ENCODE assay signal across 25 cellular contexts in the genomic region with DNA sequence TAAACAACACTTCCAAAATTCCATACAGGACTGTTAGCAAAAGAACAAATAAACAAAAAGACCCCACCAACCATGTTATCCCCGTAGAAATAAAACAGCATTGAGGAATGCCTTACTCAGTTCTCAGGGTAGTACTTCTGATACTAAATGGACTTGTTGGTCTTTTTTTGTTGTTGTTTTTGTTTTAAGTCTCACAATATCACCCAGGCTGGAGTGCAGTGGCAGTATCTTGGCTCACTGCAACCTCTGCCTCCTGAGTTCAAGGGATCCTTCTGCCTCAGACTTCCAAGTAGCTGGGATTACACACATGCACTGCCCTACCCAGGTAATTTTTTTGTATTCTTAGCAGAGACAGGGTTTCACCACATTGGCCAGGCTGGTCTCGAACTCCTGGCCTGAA. TPM values are rescaled to one million over a fixed set of nuclear protein-coding genes. Genes with fewer than 3 reads are reported as not detected.
DNase-seq lines count a peak whose midpoint lies in the region; ATAC-seq, FAIRE-seq and TF ChIP-seq lines count a peak whose summit lies in the region.
"Had no signal": no experiment of that assay in that cellular context is flagged by ENCODE, and none has a peak within 500 bp of the region (broad histone marks: within the 10 kb centered on the region; RNA-seq: fewer than 3 reads in every experiment).

No MANE protein-coding gene starts in this region.

- H4K20me1 ChIP-seq in astrocyte (ENCODE audit: insufficient read depth, low read length) (peaks cover 100% of the 10 kb centered on the region), osteoblast (ENCODE audit: insufficient read depth, low read length) (peaks cover 83% of the 10 kb centered on the region)

- no peak overlapping the region for H3K9ac ChIP-seq in astrocyte (ENCODE audit: low read length)

- peaks cover 5% of the 10 kb centered on the region for H3K4me1 ChIP-seq in HEK293 (ENCODE audit: control insufficient read depth, insufficient read depth, low read length)
- H3K4me1 ChIP-seq in astrocyte (ENCODE audit: insufficient read depth, low read length), result peaks cover 15% of the 10 kb centered on the region
- H3K4me1 ChIP-seq in osteoblast (ENCODE audit: insufficient read depth, low read length), result peaks cover 27% of the 10 kb centered on the region
- peaks cover 15% of the 10 kb centered on the region; the same call in 1 of the 2 replicates for H3K4me1 ChIP-seq in Caco-2

- H3K9me3 ChIP-seq in HEK293 (ENCODE audit: control insufficient read depth, insufficient read depth, low read depth, low read length) (no peaks in the 10 kb centered on the region), astrocyte (ENCODE audit: insufficient read depth, low read depth, low read length) (no peaks in the 10 kb centered on the region), osteoblast (ENCODE audit: low read depth, low read length) (no peaks in the 10 kb centered on the region), Caco-2 (no peaks in the 10 kb centered on the region)
- H3K9me3 ChIP-seq: body of pancreas, SJCRH30, stomach, transverse colon had no signal

- peak overlapping the region; percentile 69 for H3K27ac Mint-ChIP-seq in activated CD8-positive, alpha-beta T cell treated with anti-CD3 and anti-CD28 coated beads for 36 hours
- no peak overlapping the region for H3K27ac Mint-ChIP-seq in activated CD8-positive, alpha-beta T cell treated with anti-CD3 and anti-CD28 coated beads, Interleukin-2, amount 10 ng/mL, durations not matched to agents 7 days and 5 days
- H3K27ac Mint-ChIP-seq in astrocyte (ENCODE audit: unreplicated experiment), result peak overlapping the region; percentile 76
- no peak overlapping the region for H3K27ac Mint-ChIP-seq in Caco-2 (ENCODE audit: unreplicated experiment)
- H3K27ac Mint-ChIP-seq: activated CD4-positive, alpha-beta memory T cell treated with anti-CD3 and anti-CD28 coated beads for 36 hours; T-helper 2 cell treated with Interferon-gamma antibody and Interleukin-4, amounts not matched to agents 5 μg/mL and 100 μg/mL, for 36 hours had no signal

- peaks cover 59% of the 10 kb centered on the region for H3K4me1 Mint-ChIP-seq in activated CD8-positive, alpha-beta T cell treated with anti-CD3 and anti-CD28 coated beads for 36 hours (ENCODE audit: low read depth)
- peaks cover 58% of the 10 kb centered on the region for H3K4me1 Mint-ChIP-seq in activated CD8-positive, alpha-beta T cell treated with anti-CD3 and anti-CD28 coated beads, Interleukin-2, amount 10 ng/mL, durations not matched to agents 7 days and 5 days (ENCODE audit: low read depth)
- peaks cover 35% of the 10 kb centered on the region for H3K4me1 Mint-ChIP-seq in astrocyte (ENCODE audit: low read depth, unreplicated experiment)
- H3K4me1 Mint-ChIP-seq in Caco-2 (ENCODE audit: low read depth, unreplicated experiment), result no peaks in the 10 kb centered on the region

- BruUV-seq in Caco-2 (replicated peaks; lab: Mats Ljungman, UMichigan), result no TSS peak

- H3K79me2 ChIP-seq in astrocyte (ENCODE audit: insufficient read depth, low read length) (peaks cover 100% of the 10 kb centered on the region), osteoblast (ENCODE audit: insufficient read depth, low read length) (peaks cover 100% of the 10 kb centered on the region)

- DNase-seq in activated CD8-positive, alpha-beta T cell treated with anti-CD3 and anti-CD28 coated beads for 36 hours, result no peak
- no peak for DNase-seq in activated CD8-positive, alpha-beta T cell treated with anti-CD3 and anti-CD28 coated beads, Interleukin-2, amount 10 ng/mL, durations not matched to agents 7 days and 5 days
- no peak for DNase-seq in astrocyte (ENCODE audit: low read depth)
- no peak for DNase-seq in osteoblast (ENCODE audit: insufficient read length, low spot score, missing footprints)
- DNase-seq in Caco-2, result no peak
- no peak for DNase-seq in dorsolateral prefrontal cortex
- DNase-seq: activated CD4-positive, alpha-beta memory T cell treated with anti-CD3 and anti-CD28 coated beads for 36 hours; activated T-cell treated with anti-CD3 and anti-CD28 coated beads, Interleukin-2, amount 50 U/mL, for 48 hours; body of pancreas; DMS 273 treated with DMSO at 0.1 percent for 48 hours; effector CD8-positive, alpha-beta T cell; foreskin melanocyte; HCEC 1CT; hippocampal formation; NCI-H510A treated with DMSO at 0.1 percent for 48 hours; SJCRH30; stimulated activated CD4-positive, alpha-beta T cell treated with anti-CD3 and anti-CD28 coated beads, Interleukin-4, amount 100 ng/mL, for 1 hour; stomach; transverse colon had no signal

- no peak for ATAC-seq in activated CD8-positive, alpha-beta T cell treated with anti-CD3 and anti-CD28 coated beads for 36 hours
- no peak for ATAC-seq in activated CD8-positive, alpha-beta T cell treated with anti-CD3 and anti-CD28 coated beads, Interleukin-2, amount 10 ng/mL, durations not matched to agents 7 days and 5 days
- ATAC-seq in GM18519 (IDR thresholded peaks at IDR 0.05; ENCODE audit: low FRiP score, unreplicated experiment), result no peak
- ATAC-seq: body of pancreas, Panc1 had no signal

- peaks cover 75% of the 10 kb centered on the region for H3K36me3 Mint-ChIP-seq in activated CD8-positive, alpha-beta T cell treated with anti-CD3 and anti-CD28 coated beads for 36 hours (ENCODE audit: low read depth)
- peaks cover 77% of the 10 kb centered on the region for H3K36me3 Mint-ChIP-seq in activated CD8-positive, alpha-beta T cell treated with anti-CD3 and anti-CD28 coated beads, Interleukin-2, amount 10 ng/mL, durations not matched to agents 7 days and 5 days (ENCODE audit: low read depth)
- H3K36me3 Mint-ChIP-seq in astrocyte (ENCODE audit: low read depth, unreplicated experiment) (peaks cover 19% of the 10 kb centered on the region), Caco-2 (ENCODE audit: insufficient read depth, unreplicated experiment) (peaks cover 98% of the 10 kb centered on the region)

- H3K9me3 Mint-ChIP-seq in activated CD8-positive, alpha-beta T cell treated with anti-CD3 and anti-CD28 coated beads for 36 hours, result no peaks in the 10 kb centered on the region
- no peaks in the 10 kb centered on the region for H3K9me3 Mint-ChIP-seq in activated CD8-positive, alpha-beta T cell treated with anti-CD3 and anti-CD28 coated beads, Interleukin-2, amount 10 ng/mL, durations not matched to agents 7 days and 5 days (ENCODE audit: insufficient read depth)
- H3K9me3 Mint-ChIP-seq in astrocyte (ENCODE audit: unreplicated experiment) (no peaks in the 10 kb centered on the region), Caco-2 (ENCODE audit: unreplicated experiment) (no peaks in the 10 kb centered on the region)
- H3K9me3 Mint-ChIP-seq: activated CD4-positive, alpha-beta memory T cell treated with anti-CD3 and anti-CD28 coated beads for 36 hours; T-helper 2 cell treated with Interferon-gamma antibody and Interleukin-4, amounts not matched to agents 5 μg/mL and 100 μg/mL, for 36 hours had no signal

- POLR2A ChIA-PET in activated CD8-positive, alpha-beta T cell treated with anti-CD3 and anti-CD28 coated beads for 36 hours (lab: Charles Lee), result interaction anchor here (0.7 to 6.7 kb wide), 3 partner anchors 9 to 21 kb away, joined by 3 to 146 read pairs (median 102); no protein-coding TSS in a partner anchor
- POLR2A ChIA-PET in activated CD8-positive, alpha-beta T cell treated with anti-CD3 and anti-CD28 coated beads, Interleukin-2, amount 10 ng/mL, durations not matched to agents 7 days and 5 days (lab: Charles Lee), result interaction anchor here (0.6 kb wide), 1 partner anchor 132 kb away, joined by 3 read pairs; a partner anchor contains a TSS
- POLR2A ChIA-PET in HEK293 (lab: Yijun Ruan, JAX) (no interaction called here), Caco-2 (lab: Charles Lee) (no interaction called here)

- H3K27me3 ChIP-seq in astrocyte (ENCODE audit: insufficient read depth, low read length), result no peaks in the 10 kb centered on the region
- H3K27me3 ChIP-seq in osteoblast (ENCODE audit: insufficient read depth, low read length), result no peaks in the 10 kb centered on the region
- H3K27me3 ChIP-seq in Caco-2 (replicated peaks; ENCODE audit: control insufficient read depth, insufficient read depth, low read length), result no peaks in the 10 kb centered on the region
- no peaks in the 10 kb centered on the region for H3K27me3 ChIP-seq in dorsolateral prefrontal cortex
- H3K27me3 ChIP-seq: body of pancreas, SJCRH30, stomach, transverse colon had no signal

- H3K27me3 Mint-ChIP-seq in activated CD8-positive, alpha-beta T cell treated with anti-CD3 and anti-CD28 coated beads for 36 hours, result no peaks in the 10 kb centered on the region
- no peaks in the 10 kb centered on the region for H3K27me3 Mint-ChIP-seq in activated CD8-positive, alpha-beta T cell treated with anti-CD3 and anti-CD28 coated beads, Interleukin-2, amount 10 ng/mL, durations not matched to agents 7 days and 5 days (ENCODE audit: low read depth)
- H3K27me3 Mint-ChIP-seq in astrocyte (ENCODE audit: low read depth, unreplicated experiment), result no peaks in the 10 kb centered on the region
- no peaks in the 10 kb centered on the region for H3K27me3 Mint-ChIP-seq in Caco-2 (ENCODE audit: insufficient read depth, unreplicated experiment)
- H3K27me3 Mint-ChIP-seq: activated CD4-positive, alpha-beta memory T cell treated with anti-CD3 and anti-CD28 coated beads for 36 hours had no signal

- H2AFZ ChIP-seq in astrocyte (ENCODE audit: low read depth, low read length) (no peak overlapping the region), osteoblast (ENCODE audit: low read length) (no peak overlapping the region)

- TF ChIP-seq CTCF in activated CD8-positive, alpha-beta T cell treated with anti-CD3 and anti-CD28 coated beads for 36 hours (IDR thresholded peaks at IDR 0.05), result no peak
- TF ChIP-seq CTCF in HEK293 (tag by site-specific recombination; IDR thresholded peaks at IDR 0.05), result no peak
- no peak for TF ChIP-seq CTCF in astrocyte (IDR thresholded peaks at IDR 0.05; ENCODE audit: insufficient read depth, low read depth, low read length)
- no peak for TF ChIP-seq CTCF in osteoblast (IDR thresholded peaks at IDR 0.05; ENCODE audit: extremely low read depth, low read depth, low read length)
- no peak for TF ChIP-seq CTCF in Caco-2 (IDR thresholded peaks at IDR 0.05; ENCODE audit: insufficient read depth in 1 of 2, low read depth in 1 of 2, low read length in 1 of 2, severe bottlenecking in 1 of 2, unreplicated experiment in 1 of 2)
- TF ChIP-seq CTCF in dorsolateral prefrontal cortex (IDR thresholded peaks at IDR 0.05 in 54 of 56, conservative IDR thresholded peaks at IDR 0.05 in 2 of 56; ENCODE audit: low read depth in 1 of 56, partially characterized antibody in 56 of 56), result no peak

- FAIRE-seq in astrocyte (lab: Jason Lieb, UNC), result no peak

- H3K4me3 Mint-ChIP-seq in activated CD8-positive, alpha-beta T cell treated with anti-CD3 and anti-CD28 coated beads for 36 hours, result no peak overlapping the region
- no peak overlapping the region for H3K4me3 Mint-ChIP-seq in activated CD8-positive, alpha-beta T cell treated with anti-CD3 and anti-CD28 coated beads, Interleukin-2, amount 10 ng/mL, durations not matched to agents 7 days and 5 days
- no peak overlapping the region for H3K4me3 Mint-ChIP-seq in astrocyte (ENCODE audit: unreplicated experiment)
- H3K4me3 Mint-ChIP-seq in Caco-2 (ENCODE audit: unreplicated experiment), result no peak overlapping the region
- H3K4me3 Mint-ChIP-seq: activated CD4-positive, alpha-beta memory T cell treated with anti-CD3 and anti-CD28 coated beads for 36 hours; T-helper 2 cell treated with Interferon-gamma antibody and Interleukin-4, amounts not matched to agents 5 μg/mL and 100 μg/mL, for 36 hours had no signal

- CTCF ChIA-PET in activated CD8-positive, alpha-beta T cell treated with anti-CD3 and anti-CD28 coated beads for 36 hours (lab: Charles Lee), result interaction anchor here (6.0 kb wide), 1 partner anchor 10 kb away, joined by 56 read pairs; no protein-coding TSS in a partner anchor
- CTCF ChIA-PET in activated CD8-positive, alpha-beta T cell treated with anti-CD3 and anti-CD28 coated beads, Interleukin-2, amount 10 ng/mL, durations not matched to agents 7 days and 5 days (lab: Charles Lee), result no interaction called here
- CTCF ChIA-PET in HEK293 (lab: Yijun Ruan, JAX), result no interaction called here
- CTCF ChIA-PET in Caco-2 (lab: Charles Lee), result no interaction called here

- H3K36me3 ChIP-seq in HEK293 (ENCODE audit: control insufficient read depth in 2 of 2, insufficient read depth in 1 of 2, low read length in 2 of 2) (peaks cover 80 to 94% of the 10 kb centered on the region in 2 experiments), astrocyte (ENCODE audit: insufficient read depth, low read length) (peaks cover 53% of the 10 kb centered on the region), osteoblast (ENCODE audit: insufficient read depth, low read length) (peaks cover 77% of the 10 kb centered on the region), Caco-2 (ENCODE audit: control insufficient read depth, insufficient read depth, low read length) (peaks cover 4% of the 10 kb centered on the region)

- intact Hi-C loops in activated CD8-positive, alpha-beta T cell treated with anti-CD3 and anti-CD28 coated beads for 36 hours (cut with micrococcal nuclease), result no loop called here
- intact Hi-C loops in Caco-2 (cut with micrococcal nuclease; ENCODE audit: unreplicated experiment), result no loop called here
- intact Hi-C loops in dorsolateral prefrontal cortex (cut with DNase I), result no loop called here

- H3K27ac ChIP-seq in HEK293 (ENCODE audit: extremely low read depth, low read depth, low read length) (no peak overlapping the region), astrocyte (ENCODE audit: low read depth, low read length) (no peak overlapping the region), osteoblast (ENCODE audit: low read depth, low read length) (peak overlapping the region; percentile 9), dorsolateral prefrontal cortex (no peak overlapping the region)
- H3K27ac ChIP-seq: body of pancreas, SJCRH30, stomach, transverse colon had no signal

- H3K4me2 ChIP-seq in astrocyte (ENCODE audit: low read length) (no peak overlapping the region), osteoblast (ENCODE audit: insufficient read depth, low read length) (no peak overlapping the region)

- H3K4me3 ChIP-seq in HEK293 (ENCODE audit: low read depth, low read length) (no peak overlapping the region), astrocyte (ENCODE audit: insufficient read depth, low read depth, low read length) (no peak overlapping the region), osteoblast (ENCODE audit: insufficient read depth, low read length) (no peak overlapping the region), Caco-2 (ENCODE audit: low read depth, low read length) (no peak overlapping the region), dorsolateral prefrontal cortex (no peak overlapping the region)
- H3K4me3 ChIP-seq: body of pancreas, SJCRH30, stomach, transverse colon had no signal

RNA-seq across cellular contexts. Expression of a gene that starts 17.1 kb away (rescaled TPM):
- 1,000 to 10,000 TPM; 1,078 to 1,115 TPM for total RNA-seq in activated CD8-positive, alpha-beta T cell treated with anti-CD3 and anti-CD28 coated beads for 36 hours
- 100 to 1,000 TPM; 768 to 782 TPM for total RNA-seq in activated CD8-positive, alpha-beta T cell treated with anti-CD3 and anti-CD28 coated beads, Interleukin-2, amount 10 ng/mL, durations not matched to agents 7 days and 5 days
- 525 and 536 TPM in 2 replicates for total RNA-seq in astrocyte
- 402 and 446 TPM in 2 replicates for total RNA-seq in osteoblast
- total RNA-seq in Caco-2 (2022), result 512 and 536 TPM in 2 replicates
- total RNA-seq in dorsolateral prefrontal cortex, result 100 to 1,000 TPM; 304 to 455 (median 370) TPM

RNA-seq across cellular contexts. Expression of a gene that starts 27.7 kb away (rescaled TPM):
- not detected for total RNA-seq in activated CD8-positive, alpha-beta T cell treated with anti-CD3 and anti-CD28 coated beads for 36 hours
- total RNA-seq in activated CD8-positive, alpha-beta T cell treated with anti-CD3 and anti-CD28 coated beads, Interleukin-2, amount 10 ng/mL, durations not matched to agents 7 days and 5 days, result not detected
- total RNA-seq in astrocyte (not detected in 2 replicates), osteoblast (under 0.01 TPM in 1 of 2 replicates, not detected in the other), Caco-2 (2022) (0.12 TPM in 1 of 2 replicates, not detected in the other), dorsolateral prefrontal cortex (1 to 10 TPM in 10 of 120 experiments, under 1 TPM in 36, not detected in 74; 0.15 to 2.3 (median 0.56) TPM)
- total RNA-seq: A172, body of pancreas, HT1080, SJCRH30 had no signal

Comparison
In these comparisons a context has a peak if more than half of its experiments do, and no peak if none do; other contexts are left out.
1. H3K27ac Mint-ChIP-seq: peak in activated CD8-positive, alpha-beta T cell treated with anti-CD3 and anti-CD28 coated beads for 36 hours (single experiment) and astrocyte (single experiment); none in activated CD8-positive, alpha-beta T cell treated with anti-CD3 and anti-CD28 coated beads, Interleukin-2, amount 10 ng/mL, durations not matched to agents 7 days and 5 days (single experiment) and Caco-2 (single experiment).
2. POLR2A ChIA-PET loops: an anchor here in activated CD8-positive, alpha-beta T cell treated with anti-CD3 and anti-CD28 coated beads for 36 hours (0.7 to 6.7 kb wide) and activated CD8-positive, alpha-beta T cell treated with anti-CD3 and anti-CD28 coated beads, Interleukin-2, amount 10 ng/mL, durations not matched to agents 7 days and 5 days (0.6 kb wide); none called in HEK293 and Caco-2.